ENCODE assay signal across 9 cellular contexts in the genomic region with DNA sequence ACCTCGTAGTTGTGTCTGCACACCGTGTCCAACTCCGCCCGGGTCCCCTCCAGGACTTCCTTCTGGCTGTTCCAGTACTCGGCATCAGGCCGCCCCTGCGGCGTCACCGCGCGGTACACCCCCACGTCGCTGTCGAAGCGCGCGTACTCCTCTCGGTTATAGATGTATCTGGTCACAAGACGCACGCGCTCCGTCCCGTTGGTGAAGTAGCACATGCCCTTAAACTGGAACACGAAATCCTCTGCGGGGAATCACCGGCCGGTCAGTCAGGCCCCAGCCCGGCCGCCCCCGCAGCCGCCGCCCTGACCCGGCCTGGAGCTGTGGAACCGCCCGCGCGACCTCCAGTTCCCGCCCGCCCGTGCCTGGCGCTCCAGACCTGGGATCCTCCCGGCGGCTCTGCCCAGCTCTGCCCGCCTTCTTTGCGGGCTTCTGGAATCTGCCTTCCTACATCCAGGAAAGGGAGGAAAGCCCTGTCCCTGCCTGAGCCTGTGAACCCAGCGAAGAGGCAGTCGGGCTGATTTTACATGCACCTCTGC. TPM values are rescaled to one million over a fixed set of nuclear protein-coding genes. Genes with fewer than 3 reads are reported as not detected.
DNase-seq lines count a peak whose midpoint lies in the region; ATAC-seq and TF ChIP-seq lines count a peak whose summit lies in the region.
"Had no signal": no experiment of that assay in that cellular context is flagged by ENCODE, and none has a peak within 500 bp of the region (broad histone marks: within the 10 kb centered on the region; RNA-seq: fewer than 3 reads in every experiment).

No MANE protein-coding gene starts in this region.

- CTCF ChIA-PET in mammary epithelial cell (lab: Charles Lee; ENCODE audit: low non-redundant PET): no interaction called here

- dilution Hi-C loops in mammary epithelial cell (cut with HindIII; ENCODE audit: low sequenced_read_pairs): loop anchor here (5.0 kb wide), 1 partner anchor 62 kb away; no protein-coding TSS in a partner anchor

- 50% methylated on average over 2 of the region's 47 CpGs for WGBS in mammary epithelial cell (ENCODE audit: low coverage, missing lambda C conversion rate)

- H3K4me2 ChIP-seq in DOHH2 (ENCODE audit: low read length) (peak overlapping the region; percentile 89), SU-DHL-6 (ENCODE audit: low read depth, low read length, poor library complexity, severe bottlenecking) (peak overlapping the region; percentile 78), mammary epithelial cell (ENCODE audit: insufficient read depth, low read depth, low read length) (no peak overlapping the region)

- H3K36me3 ChIP-seq in DOHH2 (ENCODE audit: control insufficient read depth, low read length) (peaks cover 26% of the 10 kb centered on the region), SU-DHL-6 (ENCODE audit: low read length) (no peaks in the 10 kb centered on the region), mammary epithelial cell (ENCODE audit: insufficient read depth, low read length) (no peaks in the 10 kb centered on the region)

- BruUV-seq in mammary epithelial cell (replicated peaks; lab: Mats Ljungman, UMichigan): no TSS peak

- H3K27me3 Mint-ChIP-seq in natural killer cell treated with Interleukin-12 subunit alpha and Interleukin-12 subunit beta and Interleukin-15 and Interleukin-18, amount 100 ng/mL, for 72 hours: peaks cover 0 to 6% of the 10 kb centered on the region in 2 donors
- H3K27me3 Mint-ChIP-seq in HFFc6 (ENCODE audit: insufficient read depth): peaks cover 30% of the 10 kb centered on the region

- no peak overlapping the region for H3K27ac ChIP-seq in DOHH2 (ENCODE audit: low read depth, low read length)
- 0 out of 2 replicates have a peak overlapping the region, but pooled peaks have one; percentile 12 for H3K27ac ChIP-seq in SU-DHL-6 (ENCODE audit: low read depth, low read length)
- H3K27ac ChIP-seq in mammary epithelial cell (ENCODE audit: insufficient read depth, low read depth, low read length): no peak overlapping the region

- ATAC-seq in natural killer cell treated with Interleukin-12 subunit alpha and Interleukin-12 subunit beta and Interleukin-15 and Interleukin-18, amount 100 ng/mL, for 72 hours: peak; percentile 74 to 82
- ATAC-seq in HG03025 (IDR thresholded peaks at IDR 0.05; ENCODE audit: low FRiP score, unreplicated experiment): no peak
- ATAC-seq: left colon had no signal

- H3K4me3 ChIP-seq in DOHH2 (ENCODE audit: low read length) (peak overlapping the region; percentile 92), SU-DHL-6 (ENCODE audit: insufficient read depth, low read length, poor library complexity, severe bottlenecking) (peak overlapping the region; percentile 68), mammary epithelial cell (replicated peaks in 1 of 3; ENCODE audit: insufficient read depth in 1 of 3, low read depth in 2 of 3, low read length in 3 of 3) (no peak overlapping the region)

- TF ChIP-seq CTCF in DOHH2 (IDR thresholded peaks at IDR 0.05; ENCODE audit: low read depth, low read length, poor library complexity, severe bottlenecking) (no peak), SU-DHL-6 (IDR thresholded peaks at IDR 0.05; ENCODE audit: insufficient read depth, low read length, poor library complexity, severe bottlenecking) (no peak), mammary epithelial cell (conservative IDR thresholded peaks at IDR 0.05 in 1 of 2, IDR thresholded peaks at IDR 0.05 in 1 of 2; ENCODE audit: extremely low read depth in 1 of 2, insufficient read depth in 1 of 2, low read depth in 1 of 2, low read length in 2 of 2) (no peak), HFFc6 (IDR thresholded peaks at IDR 0.05) (no peak)

- H3K9me2 ChIP-seq in DOHH2 (replicated peaks; ENCODE audit: control insufficient read depth, low read length) (no peaks in the 10 kb centered on the region), SU-DHL-6 (replicated peaks; ENCODE audit: insufficient read depth, low read length) (no peaks in the 10 kb centered on the region)

- H3K9me3 ChIP-seq in DOHH2 (ENCODE audit: control insufficient read depth, insufficient read depth, low read length) (no peaks in the 10 kb centered on the region), SU-DHL-6 (ENCODE audit: insufficient read depth, low read length) (no peaks in the 10 kb centered on the region), mammary epithelial cell (replicated peaks; ENCODE audit: insufficient read depth, low read length) (no peaks in the 10 kb centered on the region)

- peak overlapping the region; percentile 91 for H3K4me3 Mint-ChIP-seq in natural killer cell treated with Interleukin-12 subunit alpha and Interleukin-12 subunit beta and Interleukin-15 and Interleukin-18, amount 100 ng/mL, for 72 hours
- no peak overlapping the region for H3K4me3 Mint-ChIP-seq in HFFc6

- peaks cover 29 to 57% of the 10 kb centered on the region in 2 donors for H3K4me1 Mint-ChIP-seq in natural killer cell treated with Interleukin-12 subunit alpha and Interleukin-12 subunit beta and Interleukin-15 and Interleukin-18, amount 100 ng/mL, for 72 hours (ENCODE audit: low read depth in 2 of 2)
- H3K4me1 Mint-ChIP-seq in HFFc6 (ENCODE audit: low read depth): no peaks in the 10 kb centered on the region

- H3K9ac ChIP-seq in SU-DHL-6 (ENCODE audit: low read length) (peak overlapping the region; percentile 68), mammary epithelial cell (ENCODE audit: insufficient read depth, low read length) (no peak overlapping the region)

- H3K9me3 Mint-ChIP-seq in natural killer cell treated with Interleukin-12 subunit alpha and Interleukin-12 subunit beta and Interleukin-15 and Interleukin-18, amount 100 ng/mL, for 72 hours: no peaks in the 10 kb centered on the region
- H3K9me3 Mint-ChIP-seq in HFFc6: no peaks in the 10 kb centered on the region

- H3K36me3 Mint-ChIP-seq in natural killer cell treated with Interleukin-12 subunit alpha and Interleukin-12 subunit beta and Interleukin-15 and Interleukin-18, amount 100 ng/mL, for 72 hours: peaks cover 16% of the 10 kb centered on the region
- H3K36me3 Mint-ChIP-seq in HFFc6 (ENCODE audit: low read depth): no peaks in the 10 kb centered on the region

- H2AFZ ChIP-seq in SU-DHL-6 (ENCODE audit: low read depth, low read length, severe bottlenecking) (peak overlapping the region; percentile 62), mammary epithelial cell (ENCODE audit: low read depth, low read length) (no peak overlapping the region)

- H3K4me1 ChIP-seq in DOHH2 (ENCODE audit: control insufficient read depth, low read length): peaks cover 90% of the 10 kb centered on the region
- no peaks in the 10 kb centered on the region for H3K4me1 ChIP-seq in mammary epithelial cell (ENCODE audit: insufficient read depth, low read length)

- H4K20me1 ChIP-seq in DOHH2 (ENCODE audit: control insufficient read depth, insufficient read depth, low read depth, low read length) (no peaks in the 10 kb centered on the region), SU-DHL-6 (ENCODE audit: low read depth, low read length) (no peaks in the 10 kb centered on the region), mammary epithelial cell (ENCODE audit: insufficient read depth, low read length) (no peaks in the 10 kb centered on the region)

- peak overlapping the region; percentile 82 to 89 for H3K27ac Mint-ChIP-seq in natural killer cell treated with Interleukin-12 subunit alpha and Interleukin-12 subunit beta and Interleukin-15 and Interleukin-18, amount 100 ng/mL, for 72 hours
- H3K27ac Mint-ChIP-seq in HFFc6: no peak overlapping the region

- peaks cover 16% of the 10 kb centered on the region for H3K79me2 ChIP-seq in DOHH2 (ENCODE audit: control insufficient read depth, low read length)
- H3K79me2 ChIP-seq in SU-DHL-6 (ENCODE audit: insufficient read depth, low read length): peaks cover 6% of the 10 kb centered on the region
- no peaks in the 10 kb centered on the region for H3K79me2 ChIP-seq in mammary epithelial cell (ENCODE audit: insufficient read depth, low read length)

- peak; percentile 67 for DNase-seq in mammary epithelial cell
- DNase-seq in natural killer cell treated with Interleukin-12 subunit alpha and Interleukin-12 subunit beta and Interleukin-15 and Interleukin-18, amount 100 ng/mL, for 72 hours (ENCODE audit: low spot score): peak; percentile 62
- no peak for DNase-seq in HFFc6
- no peak for DNase-seq in NK-92 treated with Interleukin-12 subunit alpha and Interleukin-12 subunit beta, amount 100 ng/mL, for 24 hours (lab: John Stamatoyannopoulos, UW)
- DNase-seq in ureter (ENCODE audit: low spot score): no peak

- intact Hi-C loops in mammary epithelial cell (cut with micrococcal nuclease): loop anchor here (10.0 kb wide), 1 partner anchor 710 kb away; no protein-coding TSS in a partner anchor

- H3F3A ChIP-seq in DOHH2 (ENCODE audit: control insufficient read depth, insufficient read depth) (peaks cover 19% of the 10 kb centered on the region), SU-DHL-6 (ENCODE audit: insufficient read depth) (peaks cover 15% of the 10 kb centered on the region)

- H3K27me3 ChIP-seq in DOHH2 (ENCODE audit: control insufficient read depth, low read length): 0 out of 2 replicates have a peak, but pooled peaks cover 4% of the 10 kb centered on the region
- no peaks in the 10 kb centered on the region for H3K27me3 ChIP-seq in SU-DHL-6 (ENCODE audit: low read length)
- peaks cover 6% of the 10 kb centered on the region for H3K27me3 ChIP-seq in mammary epithelial cell (ENCODE audit: insufficient read depth, low read length)

- in situ Hi-C loops in mammary epithelial cell (cut with MboI; ENCODE audit: low sequenced_read_pairs in 2 of 2): no loop called here

RNA-seq across cellular contexts. Expression of gene HLA-DQB1, which starts 1.6 kb away (rescaled TPM):
- 10 to 100 TPM in 1 of 2 donors, under 1 TPM in 1; 0.17 to 10.7 TPM for total RNA-seq in mammary epithelial cell
- polyA plus RNA-seq in mammary epithelial cell: 0.23 TPM
- polyA minus RNA-seq in mammary epithelial cell: not detected
- 10 to 100 TPM; 21.0 to 48.6 TPM for total RNA-seq in natural killer cell treated with Interleukin-12 subunit alpha and Interleukin-12 subunit beta and Interleukin-15 and Interleukin-18, amount 100 ng/mL, for 72 hours
- total RNA-seq in HFFc6 (2021; fragmentation: NEBNext Ultra II Directional; extraction: Animal tissue kit (Norgen Biotek cat#: 25700)): not detected
- total RNA-seq in ureter: 6.3 TPM

RNA-seq across cellular contexts. Expression of gene HLA-DQA1, which starts 27.7 kb away (rescaled TPM):
- total RNA-seq in mammary epithelial cell (not detected), ureter (30.1 TPM)
- not detected for polyA plus RNA-seq in mammary epithelial cell
- polyA minus RNA-seq in mammary epithelial cell: not detected
- total RNA-seq in natural killer cell treated with Interleukin-12 subunit alpha and Interleukin-12 subunit beta and Interleukin-15 and Interleukin-18, amount 100 ng/mL, for 72 hours: 10 to 100 TPM in 1 of 2 donors, 1 to 10 TPM in 1; 7.8 to 92.0 TPM
- not detected for total RNA-seq in HFFc6 (2021; fragmentation: NEBNext Ultra II Directional; extraction: Animal tissue kit (Norgen Biotek cat#: 25700))

Comparison
In these comparisons a context has a peak if more than half of its experiments do, and no peak if none do; other contexts are left out.
1. H3K4me3 ChIP-seq: peak in DOHH2 (single experiment) and SU-DHL-6 (single experiment); none in mammary epithelial cell (0 of 3).
2. DNase-seq: peak in mammary epithelial cell (single experiment) and natural killer cell treated with Interleukin-12 subunit alpha and Interleukin-12 subunit beta and Interleukin-15 and Interleukin-18, amount 100 ng/mL, for 72 hours (single experiment); none in HFFc6 (single experiment), NK-92 treated with Interleukin-12 subunit alpha and Interleukin-12 subunit beta, amount 100 ng/mL, for 24 hours (single experiment) and ureter (single experiment).
3. RNA of gene HLA-DQA1, which starts 27.7 kb away (total RNA-seq): 7.8 to 92.0 TPM in natural killer cell treated with Interleukin-12 subunit alpha and Interleukin-12 subunit beta and Interleukin-15 and Interleukin-18, amount 100 ng/mL, for 72 hours and 30.1 TPM in ureter (single experiment); not detected in mammary epithelial cell and not detected in HFFc6; every median in the first group is over 4 times any median in the second.